Comparison of ENCODE assay signal across 27 cellular contexts in the genomic region with DNA sequence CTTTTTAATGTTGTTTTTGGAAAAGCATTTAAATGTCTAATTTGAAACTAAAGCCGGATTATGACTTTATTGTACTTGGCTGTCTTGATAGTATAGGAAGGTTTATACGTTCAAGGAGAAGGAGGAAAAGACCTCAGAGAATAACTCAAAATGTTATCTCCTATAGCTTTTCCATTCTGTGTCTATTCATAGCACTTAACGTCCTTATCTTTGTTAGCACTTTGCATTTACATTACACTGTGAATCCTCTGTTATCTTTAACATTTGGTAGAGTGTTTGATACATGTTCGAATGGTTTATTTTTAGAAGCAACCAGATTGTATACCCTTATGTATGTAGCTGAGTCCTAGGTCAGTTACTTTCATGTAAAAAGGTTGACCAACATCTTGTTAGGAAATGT. TPM values are rescaled to one million over a fixed set of nuclear protein-coding genes. Genes with fewer than 3 reads are reported as not detected.
"Had no signal": no experiment of that assay in that cellular context is flagged by ENCODE, and none has a peak within 500 bp of the region (broad histone marks: within the 10 kb centered on the region; RNA-seq: fewer than 3 reads in every experiment).

No MANE protein-coding gene starts in this region.

- H3K36me3 ChIP-seq: adrenal gland, esophagus muscularis mucosa, gastroesophageal sphincter, heart right ventricle had no signal

- DNase-seq: activated CD4-positive, alpha-beta memory T cell treated with anti-CD3 and anti-CD28 coated beads for 36 hours; activated CD4-positive, alpha-beta T cell treated with anti-CD3 and anti-CD28 coated beads for 36 hours; activated CD4-positive, alpha-beta T cell treated with anti-CD3 and anti-CD28 coated beads, Interleukin-2, amount 10 ng/mL, durations not matched to agents 24 days and 14 days; activated CD4-positive, CD25-positive, alpha-beta regulatory T cell; activated CD4-positive, CD25-positive, alpha-beta regulatory T cell treated with anti-CD3 and anti-CD28 coated beads, Interleukin-2, amount 50 U/mL, for 72 hours; activated CD8-positive, alpha-beta memory T cell treated with anti-CD3 and anti-CD28 coated beads, Interleukin-2, amount 10 ng/mL, durations not matched to agents 7 days and 5 days; activated CD8-positive, alpha-beta memory T cell treated with anti-CD3 and anti-CD28 coated beads, Interleukin-2, amount 50 U/mL, for 4 hours; activated CD8-positive, alpha-beta T cell treated with anti-CD3 and anti-CD28 coated beads, Interleukin-2, amount 10 ng/mL, durations not matched to agents 7 days and 5 days; activated effector memory CD4-positive, alpha-beta T cell treated with anti-CD3 and anti-CD28 coated beads, Interleukin-2, amount 50 U/mL, for 16 hours; activated naive CD4-positive, alpha-beta T cell treated with anti-CD3 and anti-CD28 coated beads for 36 hours; activated naive CD8-positive, alpha-beta T cell treated with anti-CD3 and anti-CD28 coated beads for 36 hours; activated naive CD8-positive, alpha-beta T cell treated with anti-CD3 and anti-CD28 coated beads, Interleukin-2, amount 50 U/mL, for 24 hours; activated T-cell treated with anti-CD3 and anti-CD28 coated beads, Interleukin-2, amount 50 U/mL, for 1 hour; activated T-cell treated with anti-CD3 and anti-CD28 coated beads, Interleukin-2, amount 50 U/mL, for 48 hours; adrenal gland; amygdala; aorta; body of pancreas; dorsolateral prefrontal cortex; effector memory CD4-positive, alpha-beta T cell; endodermal cell; foreskin keratinocyte; heart right ventricle; T-helper 2 cell had no signal

- H3K27ac ChIP-seq: adrenal gland, body of pancreas, coronary artery, dorsolateral prefrontal cortex, esophagus muscularis mucosa, foreskin keratinocyte, gastroesophageal sphincter, heart right ventricle had no signal

- ATAC-seq: activated CD4-positive, alpha-beta T cell treated with anti-CD3 and anti-CD28 coated beads for 36 hours; activated CD8-positive, alpha-beta memory T cell treated with anti-CD3 and anti-CD28 coated beads, Interleukin-2, amount 10 ng/mL, durations not matched to agents 7 days and 5 days; activated CD8-positive, alpha-beta T cell treated with anti-CD3 and anti-CD28 coated beads, Interleukin-2, amount 10 ng/mL, durations not matched to agents 7 days and 5 days; activated naive CD8-positive, alpha-beta T cell treated with anti-CD3 and anti-CD28 coated beads, Interleukin-2, amount 50 U/mL, for 24 hours; body of pancreas; foreskin keratinocyte; gastroesophageal sphincter; heart right ventricle had no signal

- H3K4me3 ChIP-seq: adrenal gland, body of pancreas, coronary artery, dorsolateral prefrontal cortex, esophagus muscularis mucosa, gastroesophageal sphincter, heart right ventricle had no signal

- H3K27me3 ChIP-seq: adrenal gland, body of pancreas, dorsolateral prefrontal cortex, esophagus muscularis mucosa, foreskin keratinocyte, gastroesophageal sphincter, heart right ventricle had no signal

RNA-seq across cellular contexts. Expression of a gene that starts 50.8 kb away (rescaled TPM):
- polyA plus RNA-seq: foreskin keratinocyte had no signal
